Comparison of ENCODE assay signal across 17 cellular contexts in the genomic region with DNA sequence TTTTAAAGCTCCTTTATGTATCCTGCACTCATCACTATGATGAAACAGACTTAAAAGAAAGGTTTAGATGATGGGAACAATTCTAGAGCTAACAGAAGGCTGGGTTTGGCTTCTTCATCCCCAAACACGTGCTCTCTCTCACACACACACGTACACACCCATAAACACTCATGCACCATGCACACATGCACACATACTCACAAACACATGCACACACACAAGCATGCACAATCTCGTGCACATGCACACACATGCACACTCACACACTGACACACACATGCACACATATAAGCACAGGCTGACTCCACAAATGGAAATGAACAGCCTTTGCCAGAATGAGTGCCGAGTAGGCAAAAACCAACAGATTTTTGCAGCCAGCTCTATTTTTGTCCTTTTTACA.
DNase-seq lines count a peak whose midpoint lies in the region; ATAC-seq, FAIRE-seq and TF ChIP-seq lines count a peak whose summit lies in the region.
"Had no signal": no experiment of that assay in that cellular context is flagged by ENCODE, and none has a peak within 500 bp of the region (broad histone marks: within the 10 kb centered on the region; RNA-seq: fewer than 3 reads in every experiment).

No MANE protein-coding gene starts in this region.

- H3K27ac ChIP-seq in HEK293 (ENCODE audit: extremely low read depth, low read depth, low read length) (no peak overlapping the region), H1 (ENCODE audit: low read depth, low read length) (no peak overlapping the region), mesenchymal stem cell (ENCODE audit: low read length, poor library complexity, severe bottlenecking) (no peak overlapping the region), upper lobe of left lung (no peak overlapping the region)
- H3K27ac ChIP-seq: BLaER1 treated with 17β-estradiol and CSF1 and Interleukin-3, amounts not matched to agents 10 nM and 100 nM had no signal

- no peaks in the 10 kb centered on the region for H3K4me1 ChIP-seq in HEK293 (ENCODE audit: control insufficient read depth, insufficient read depth, low read length)
- no peaks in the 10 kb centered on the region for H3K4me1 ChIP-seq in H1 (replicated peaks in 1 of 4; ENCODE audit: control insufficient read depth in 3 of 4, insufficient read depth in 4 of 4, low read length in 3 of 4)
- H3K4me1 ChIP-seq in mesenchymal stem cell (ENCODE audit: control insufficient read depth, insufficient read depth, low read depth, low read length): no peaks in the 10 kb centered on the region
- H3K4me1 ChIP-seq in upper lobe of left lung: no peaks in the 10 kb centered on the region
- H3K4me1 ChIP-seq: BLaER1 treated with 17β-estradiol and CSF1 and Interleukin-3, amounts not matched to agents 10 nM and 100 nM had no signal

- no peaks in the 10 kb centered on the region for H3K27me3 ChIP-seq in H1 (replicated peaks in 1 of 4; ENCODE audit: control insufficient read depth in 3 of 4, extremely low read depth in 1 of 4, insufficient read depth in 3 of 4, low read length in 3 of 4)
- H3K27me3 ChIP-seq in mesenchymal stem cell (ENCODE audit: control insufficient read depth in 1 of 2, insufficient read depth in 1 of 2, low read length in 2 of 2): no peaks in the 10 kb centered on the region
- H3K27me3 ChIP-seq in upper lobe of left lung: no peaks in the 10 kb centered on the region
- H3K27me3 ChIP-seq: BLaER1 treated with 17β-estradiol and CSF1 and Interleukin-3, amounts not matched to agents 10 nM and 100 nM had no signal

- no peaks in the 10 kb centered on the region for H3K23me2 ChIP-seq in H1 (ENCODE audit: low read depth, low read length)

- H2AFZ ChIP-seq in H1 (ENCODE audit: low read length): no peak overlapping the region
- no peak overlapping the region for H2AFZ ChIP-seq in mesenchymal stem cell (ENCODE audit: low read depth, low read length)

- H4K8ac ChIP-seq in H1 (ENCODE audit: extremely low read depth, insufficient read depth, low read length) (no peak overlapping the region), mesenchymal stem cell (ENCODE audit: low read length) (no peak overlapping the region)

- H3K56ac ChIP-seq in H1 (replicated peaks; ENCODE audit: insufficient read length, low read depth, low read length): no peak overlapping the region

- H2BK20ac ChIP-seq in H1 (ENCODE audit: low read length): no peak overlapping the region

- H2AK5ac ChIP-seq in H1 (ENCODE audit: low read depth, low read length) (no peak overlapping the region), mesenchymal stem cell (ENCODE audit: low read length, severe bottlenecking) (no peak overlapping the region)

- H3K36me3 ChIP-seq in HEK293 (ENCODE audit: control insufficient read depth in 2 of 2, insufficient read depth in 1 of 2, low read length in 2 of 2): no peaks in the 10 kb centered on the region
- H3K36me3 ChIP-seq in H1 (ENCODE audit: control insufficient read depth in 2 of 4, insufficient read depth in 4 of 4, low read length in 3 of 4): no peaks in the 10 kb centered on the region
- no peaks in the 10 kb centered on the region for H3K36me3 ChIP-seq in mesenchymal stem cell (ENCODE audit: control insufficient read depth in 1 of 2, insufficient read depth in 2 of 2, low read depth in 1 of 2, low read length in 2 of 2)
- no peaks in the 10 kb centered on the region for H3K36me3 ChIP-seq in upper lobe of left lung
- H3K36me3 ChIP-seq: BLaER1 treated with 17β-estradiol and CSF1 and Interleukin-3, amounts not matched to agents 10 nM and 100 nM had no signal

- no peak for TF ChIP-seq POLR2A in H1 (IDR thresholded peaks at IDR 0.05; ENCODE audit: control extremely low read depth in 1 of 2, low read depth in 2 of 2, low read length in 2 of 2)
- TF ChIP-seq POLR2A in upper lobe of left lung (IDR thresholded peaks at IDR 0.05): no peak

- H3K9me3 ChIP-seq in HEK293 (ENCODE audit: control insufficient read depth, insufficient read depth, low read depth, low read length) (no peaks in the 10 kb centered on the region), H1 (ENCODE audit: insufficient read depth in 2 of 2, low read depth in 1 of 2, low read length in 1 of 2) (no peaks in the 10 kb centered on the region), mesenchymal stem cell (ENCODE audit: control insufficient read depth, low read length) (peaks cover 2% of the 10 kb centered on the region), upper lobe of left lung (no peaks in the 10 kb centered on the region)

- TF ChIP-seq RAD21 in H1 (IDR thresholded peaks at IDR 0.05 in 1 of 2, conservative IDR thresholded peaks at IDR 0.05 in 1 of 2; ENCODE audit: low read depth in 2 of 2, low read length in 2 of 2): no peak

- H3K14ac ChIP-seq in H1 (ENCODE audit: insufficient read length) (no peak overlapping the region), mesenchymal stem cell (ENCODE audit: low read length in 2 of 2) (no peak overlapping the region)

- H3K4me2 ChIP-seq in H1 (ENCODE audit: insufficient read depth in 1 of 2, low read depth in 2 of 2, low read length in 2 of 2): no peak overlapping the region
- H3K4me2 ChIP-seq in mesenchymal stem cell (ENCODE audit: low read length, poor library complexity, severe bottlenecking): no peak overlapping the region
- H3K4me2 ChIP-seq: BLaER1 treated with 17β-estradiol and CSF1 and Interleukin-3, amounts not matched to agents 10 nM and 100 nM had no signal

- no peak overlapping the region for H2BK120ac ChIP-seq in H1 (replicated peaks; ENCODE audit: low read depth, low read length)
- H2BK120ac ChIP-seq in mesenchymal stem cell (ENCODE audit: low read depth, low read length): no peak overlapping the region

- no peak overlapping the region for H2BK5ac ChIP-seq in H1 (ENCODE audit: low read depth, low read length)
- H2BK5ac ChIP-seq in mesenchymal stem cell (ENCODE audit: low read depth, low read length, poor library complexity, severe bottlenecking): no peak overlapping the region

- H3K79me2 ChIP-seq in H1 (ENCODE audit: control insufficient read depth in 1 of 2, insufficient read depth in 2 of 2, low read length in 2 of 2): no peaks in the 10 kb centered on the region

- CTCF ChIA-PET in HEK293 (lab: Yijun Ruan, JAX) (no interaction called here), H1 (lab: Charles Lee; ENCODE audit: partially characterized antibody) (interaction anchor here (0.6 to 0.9 kb wide), 2 partner anchors 11 to 274 kb away, joined by 3 to 4 read pairs; no protein-coding TSS in a partner anchor)

- no peaks in the 10 kb centered on the region for H4K20me1 ChIP-seq in H1 (replicated peaks in 1 of 2; ENCODE audit: control insufficient read depth in 1 of 2, insufficient read depth in 2 of 2, low read length in 2 of 2)
- H4K20me1 ChIP-seq: BLaER1 treated with 17β-estradiol and CSF1 and Interleukin-3, amounts not matched to agents 10 nM and 100 nM had no signal

- no peak overlapping the region for H4K91ac ChIP-seq in H1 (replicated peaks; ENCODE audit: insufficient read length, low read length)
- peak overlapping the region; percentile 88 for H4K91ac ChIP-seq in mesenchymal stem cell (ENCODE audit: low read length)

- TF ChIP-seq CTCF in HEK293 (tag by site-specific recombination; IDR thresholded peaks at IDR 0.05): no peak
- no peak for TF ChIP-seq CTCF in H1 (IDR thresholded peaks at IDR 0.05; ENCODE audit: control extremely low read depth in 1 of 3, insufficient read depth in 1 of 3, low read depth in 1 of 3, low read length in 3 of 3)
- no peak for TF ChIP-seq CTCF in upper lobe of left lung (IDR thresholded peaks at IDR 0.05)

- no peak overlapping the region for H3K4ac ChIP-seq in H1 (replicated peaks; ENCODE audit: insufficient read length, low read depth, low read length)
- no peak overlapping the region for H3K4ac ChIP-seq in mesenchymal stem cell (ENCODE audit: low read depth in 1 of 2, low read length in 2 of 2)

- H4K5ac ChIP-seq in H1 (ENCODE audit: insufficient read length, low read depth, low read length): no peak overlapping the region

- H3K79me1 ChIP-seq in H1 (ENCODE audit: low read depth, low read length): no peaks in the 10 kb centered on the region
- no peaks in the 10 kb centered on the region for H3K79me1 ChIP-seq in mesenchymal stem cell (replicated peaks; ENCODE audit: low read length, poor library complexity, severe bottlenecking)

- H3K4me3 ChIP-seq in HEK293 (ENCODE audit: low read depth, low read length): no peak overlapping the region
- H3K4me3 ChIP-seq in H1 (ENCODE audit: extremely low read depth in 1 of 4, insufficient read depth in 2 of 4, low read depth in 3 of 4, low read length in 4 of 4): no peak overlapping the region
- H3K4me3 ChIP-seq in mesenchymal stem cell (ENCODE audit: insufficient read depth in 1 of 2, low read depth in 1 of 2, low read length in 2 of 2): no peak overlapping the region
- no peak overlapping the region for H3K4me3 ChIP-seq in upper lobe of left lung
- H3K4me3 ChIP-seq: BLaER1 treated with 17β-estradiol and CSF1 and Interleukin-3, amounts not matched to agents 10 nM and 100 nM had no signal

- H3K23ac ChIP-seq in H1 (ENCODE audit: insufficient read length): peak overlapping the region; percentile 77
- H3K23ac ChIP-seq in mesenchymal stem cell (ENCODE audit: low read length in 2 of 2): no peak overlapping the region

- H2BK15ac ChIP-seq in H1 (ENCODE audit: low read length) (no peak overlapping the region), mesenchymal stem cell (ENCODE audit: low read depth, poor library complexity, severe bottlenecking) (no peak overlapping the region)

- FAIRE-seq in H1 (lab: Jason Lieb, UNC): no peak

- H2BK12ac ChIP-seq in H1 (ENCODE audit: low read depth, low read length) (no peak overlapping the region), mesenchymal stem cell (ENCODE audit: low read length in 2 of 2) (no peak overlapping the region)

- POLR2A ChIA-PET in HEK293 (lab: Yijun Ruan, JAX): no interaction called here
- POLR2A ChIA-PET in H1 (lab: Charles Lee; ENCODE audit: partially characterized antibody): no interaction called here

- H3K9ac ChIP-seq in H1 (replicated peaks in 1 of 4; ENCODE audit: extremely low read depth in 1 of 4, low read depth in 3 of 4, low read length in 3 of 4): no peak overlapping the region
- no peak overlapping the region for H3K9ac ChIP-seq in mesenchymal stem cell (ENCODE audit: low read length)
- H3K9ac ChIP-seq: BLaER1 treated with 17β-estradiol and CSF1 and Interleukin-3, amounts not matched to agents 10 nM and 100 nM had no signal

- WGBS in H1 (ENCODE audit: extremely low coverage in 1 of 2, insufficient coverage in 1 of 2, insufficient read length in 1 of 2, insufficient replicate concordance in 2 of 2, low coverage in 1 of 2, low lambda C conversion rate in 2 of 2, missing lambda C conversion rate in 1 of 2), 2 experiments: 98% methylated on average over 4 of the region's 4 CpGs; no CpG with 5 or more reads in 1 of the 2 experiments
- WGBS in mesenchymal stem cell: 59% methylated on average over 4 of the region's 4 CpGs
- 73 to 82% methylated on average over 4 of the region's 4 CpGs for WGBS in upper lobe of left lung, 2 donors

- TF ChIP-seq EP300 in H1 (IDR thresholded peaks at IDR 0.05; ENCODE audit: borderline replicate concordance in 1 of 2, low read depth in 2 of 2, low read length in 2 of 2) (no peak), upper lobe of left lung (IDR thresholded peaks at IDR 0.05) (no peak)

- peak; percentile 45 to 63 for ATAC-seq in upper lobe of left lung (ENCODE audit: low FRiP score in 2 of 2)
- no peak for ATAC-seq in GM21529 (IDR thresholded peaks at IDR 0.05; ENCODE audit: unreplicated experiment)

- H3K18ac ChIP-seq in H1 (ENCODE audit: extremely low read depth, low read length) (no peak overlapping the region), mesenchymal stem cell (ENCODE audit: low read depth in 1 of 2, low read length in 2 of 2) (no peak overlapping the region)

- no peak for DNase-seq in H1 (ENCODE audit: low read depth in 1 of 2, low spot score in 2 of 2)
- no peak for DNase-seq in mesenchymal stem cell
- no peak for DNase-seq in upper lobe of left lung
- DNase-seq in cerebellum (ENCODE audit: low spot score): no peak
- DNase-seq in putamen (ENCODE audit: low spot score): no peak
- DNase-seq: Calu3; CD4-positive, alpha-beta T cell; COR-L47; DMS53; DMS79 treated with DMSO at 0.1 percent for 48 hours; GF-D8; GOT3; H7; HCEC 1CT had no signal
